Comparison of ENCODE assay signal across 3 cellular contexts in genomic region chr2:206733341-206733740, GRCh38.
"Had no signal": no experiment of that assay in that cellular context is flagged by ENCODE, and none has a peak within 500 bp of the region (broad histone marks: within the 10 kb centered on the region; RNA-seq: fewer than 3 reads in every experiment).

No MANE protein-coding gene starts in this region.

- DNase-seq: GDM1, GF-D8 had no signal

- H3K4me3 ChIP-seq: GM12878 had no signal
